ENCODE assay signal across 1 cellular context in genomic region chr5:82396871-82397514, GRCh38.
TF ChIP-seq lines count a peak whose summit lies in the region.

No MANE protein-coding gene starts in this region.

TF ChIP-seq in K562, 482 proteins besides CTCF, POLR2A, EP300 and RAD21 (continued from another document and continues in another):
- no peak for TF ChIP-seq CHD7 (IDR thresholded peaks at IDR 0.05; ENCODE audit: low read depth, low read length)
- TF ChIP-seq GTF2F1 (IDR thresholded peaks at IDR 0.05; ENCODE audit: low read depth, low read length), result no peak
- TF ChIP-seq ZNF79 (CRISPR knock-in tag; IDR thresholded peaks at IDR 0.05; ENCODE audit: low read depth), result no peak
- TF ChIP-seq THAP12 (CRISPR knock-in tag; IDR thresholded peaks at IDR 0.05), result no peak
- no peak for TF ChIP-seq AFF4 (CRISPR knock-in tag; IDR thresholded peaks at IDR 0.05)
- no peak for TF ChIP-seq ZNF318 (IDR thresholded peaks at IDR 0.05; ENCODE audit: borderline replicate concordance in 1 of 2, low read depth in 1 of 2)
- no peak for TF ChIP-seq NUFIP1 (IDR thresholded peaks at IDR 0.05; ENCODE audit: partially characterized antibody)
- TF ChIP-seq RFX1 (IDR thresholded peaks at IDR 0.05), result no peak
- peak; percentile 64 for TF ChIP-seq FOSL1 (tag; conservative IDR thresholded peaks at IDR 0.05)
- no peak for TF ChIP-seq ID3 (CRISPR knock-in tag; IDR thresholded peaks at IDR 0.05)
- TF ChIP-seq ID3 (tag; IDR thresholded peaks at IDR 0.05), result no peak
- no peak for TF ChIP-seq MEF2D (tag; conservative IDR thresholded peaks at IDR 0.05; ENCODE audit: low read depth)
- TF ChIP-seq PHB2 (IDR thresholded peaks at IDR 0.05; ENCODE audit: low read depth), result no peak
- peak; percentile 52 to 60; a peak in 2 of 4 replicates for TF ChIP-seq NRF1 (conservative IDR thresholded peaks at IDR 0.05 in 1 of 2, IDR thresholded peaks at IDR 0.05 in 1 of 2)
- no peak for TF ChIP-seq TEAD1 (CRISPR knock-in tag; IDR thresholded peaks at IDR 0.05)
- TF ChIP-seq MITF (IDR thresholded peaks at IDR 0.05), result 0 out of 2 replicates have a peak, but pooled peaks have one; percentile 29
- TF ChIP-seq SOX6 (IDR thresholded peaks at IDR 0.05), result peak; percentile 39; the same call in 1 of the 2 replicates
- TF ChIP-seq THRB (CRISPR knock-in tag; conservative IDR thresholded peaks at IDR 0.05), result no peak
- TF ChIP-seq HIVEP1 (CRISPR knock-in tag; IDR thresholded peaks at IDR 0.05), result no peak
- no peak for TF ChIP-seq TCF7 (IDR thresholded peaks at IDR 0.05; ENCODE audit: borderline replicate concordance)
- TF ChIP-seq CBFA2T2 (conservative IDR thresholded peaks at IDR 0.05), result no peak
- TF ChIP-seq ELF1 (tag; IDR thresholded peaks at IDR 0.05), result no peak
